Comparison of ENCODE assay signal across 8 cellular contexts in the genomic region with DNA sequence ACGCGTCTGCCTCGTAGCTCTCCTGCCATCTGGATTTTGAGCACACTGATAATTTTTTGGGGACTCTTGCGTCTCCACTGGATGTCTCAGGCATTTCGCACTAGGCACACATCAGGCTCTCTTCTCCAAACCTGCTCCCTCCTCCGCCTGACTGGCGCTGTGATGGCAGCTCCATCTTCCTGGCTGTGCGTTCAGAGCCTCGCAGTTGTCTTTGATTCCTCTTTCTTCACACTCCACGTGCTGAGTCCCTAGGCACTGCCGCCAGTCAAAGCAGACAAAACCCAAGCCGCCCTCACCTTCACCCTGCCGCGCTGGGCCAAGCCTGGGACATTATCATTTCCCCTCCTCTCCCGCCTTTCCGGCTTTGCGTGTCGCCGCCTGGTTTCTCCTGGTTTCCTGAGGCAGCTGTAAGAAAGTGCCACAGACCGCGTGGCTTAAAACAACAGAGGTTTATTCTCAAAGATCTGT. TPM values are rescaled to one million over a fixed set of nuclear protein-coding genes. Genes with fewer than 3 reads are reported as not detected.
A peak's percentile ranks its signal among the peaks of the same experiment; 100 is the strongest.
DNase-seq lines count a peak whose midpoint lies in the region; ATAC-seq, FAIRE-seq and TF ChIP-seq lines count a peak whose summit lies in the region.

No MANE protein-coding gene starts in this region.

- H3K27me3 ChIP-seq in DND-41 (ENCODE audit: insufficient read depth, low read length, poor library complexity) = no peaks in the 10 kb centered on the region
- no peaks in the 10 kb centered on the region for H3K27me3 ChIP-seq in iPS-20b (ENCODE audit: insufficient read depth, low read length)
- no peaks in the 10 kb centered on the region for H3K27me3 ChIP-seq in small intestine (ENCODE audit: control insufficient read depth in 2 of 2, insufficient read depth in 2 of 2, low read length in 2 of 2)

- no peaks in the 10 kb centered on the region for H3K9me3 ChIP-seq in DND-41 (ENCODE audit: insufficient read depth, low read length, severe bottlenecking)
- H3K9me3 ChIP-seq in iPS-20b (ENCODE audit: insufficient read depth, low read depth, low read length) = no peaks in the 10 kb centered on the region
- H3K9me3 ChIP-seq in small intestine (ENCODE audit: control insufficient read depth, low read depth) = no peaks in the 10 kb centered on the region

- peaks cover 42% of the 10 kb centered on the region for H3K36me3 ChIP-seq in DND-41 (ENCODE audit: insufficient read depth, low read length)
- peaks cover 30% of the 10 kb centered on the region for H3K36me3 ChIP-seq in iPS-20b (ENCODE audit: insufficient read depth, low read depth, low read length)
- H3K36me3 ChIP-seq in small intestine (ENCODE audit: control insufficient read depth in 2 of 2, insufficient read depth in 2 of 2, low read length in 2 of 2) = no peaks in the 10 kb centered on the region

- ATAC-seq in DND-41 (ENCODE audit: insufficient read depth, low read depth) (peak; percentile 68), GM19397 (IDR thresholded peaks at IDR 0.05; ENCODE audit: unreplicated experiment) (peak; percentile 32), HG03442 (IDR thresholded peaks at IDR 0.05; ENCODE audit: unreplicated experiment) (peak; percentile 23)

- TF ChIP-seq CTCF in DND-41 (IDR thresholded peaks at IDR 0.05; ENCODE audit: borderline replicate concordance, extremely low read depth, low read length, poor library complexity, severe bottlenecking) = peak; percentile 22
- TF ChIP-seq CTCF in D721Med (IDR thresholded peaks at IDR 0.05; ENCODE audit: insufficient read depth, missing control alignments) = no peak

- H3K9ac ChIP-seq in DND-41 (ENCODE audit: low read depth, low read length) (peak overlapping the region; percentile 95), iPS-20b (ENCODE audit: low read depth, low read length) (peak overlapping the region; percentile 80)

- H3K27ac ChIP-seq in DND-41 (ENCODE audit: low read length) (peak overlapping the region; percentile 87), iPS-20b (ENCODE audit: low read length) (no peak overlapping the region), small intestine (ENCODE audit: low read depth in 1 of 2, low read length in 1 of 2) (peak overlapping the region; percentile 20 to 76)

- FAIRE-seq in small intestine (lab: Jason Lieb, UNC) (no peak), D721Med (lab: Jason Lieb, UNC) (no peak)

- peaks cover 49% of the 10 kb centered on the region for H4K20me1 ChIP-seq in DND-41 (ENCODE audit: insufficient read depth, low read length)

- peak overlapping the region; percentile 99 to 100 for H3K4me3 ChIP-seq in DND-41 (ENCODE audit: low read depth in 1 of 2, low read length in 2 of 2)
- H3K4me3 ChIP-seq in iPS-20b (ENCODE audit: low read length) = peak overlapping the region; percentile 78
- H3K4me3 ChIP-seq in small intestine (ENCODE audit: low read depth in 1 of 2, low read length in 2 of 2) = peak overlapping the region; percentile 86 to 93

- 1% methylated on average over 21 of the region's 21 CpGs for WGBS in small intestine, 3 donors

- peak; percentile 56 for DNase-seq in DND-41
- DNase-seq in astrocyte of the hippocampus (ENCODE audit: low read depth, low spot score) = peak; percentile 57
- DNase-seq in small intestine = peak; percentile 59
- no peak for DNase-seq in D721Med (ENCODE audit: insufficient read length, low spot score)

- H3K4me1 ChIP-seq in DND-41 (ENCODE audit: insufficient read depth, low read length) = peaks cover 50% of the 10 kb centered on the region
- H3K4me1 ChIP-seq in iPS-20b (ENCODE audit: insufficient read depth, low read length) = peaks cover 9% of the 10 kb centered on the region
- H3K4me1 ChIP-seq in small intestine (ENCODE audit: control insufficient read depth in 2 of 2, insufficient read depth in 1 of 2, low read depth in 1 of 2, low read length in 1 of 2) = peaks cover 7 to 10% of the 10 kb centered on the region in 2 donors

- H3K4me2 ChIP-seq in DND-41 (ENCODE audit: insufficient read depth, low read length) = peak overlapping the region; percentile 97

- peaks cover 58% of the 10 kb centered on the region for H3K79me2 ChIP-seq in DND-41 (ENCODE audit: insufficient read depth, low read length)

- H2AFZ ChIP-seq in DND-41 (ENCODE audit: low read depth, low read length) = peak overlapping the region; percentile 96

TF ChIP-seq in PFSK-1, 5 proteins besides CTCF, POLR2A, EP300 and RAD21:
- peak; percentile 81; the same call in 1 of the 2 replicates for TF ChIP-seq SIN3A (IDR thresholded peaks at IDR 0.05; ENCODE audit: borderline replicate concordance, insufficient read depth, low read length)
- TF ChIP-seq POLR2AphosphoS5 (IDR thresholded peaks at IDR 0.05; ENCODE audit: low read depth, low read length) = no peak; the same call in none of the 2 replicates
- TF ChIP-seq REST (IDR thresholded peaks at IDR 0.05; ENCODE audit: insufficient read depth in 1 of 2, low read depth in 2 of 2, low read length in 2 of 2) = no peak
- peak; percentile 73; the same call in 1 of the 2 replicates for TF ChIP-seq TAF1 (IDR thresholded peaks at IDR 0.05; ENCODE audit: borderline replicate concordance, insufficient read depth, low read length)
- TF ChIP-seq FOXP2 (optimal IDR thresholded peaks at IDR 0.05; ENCODE audit: borderline replicate concordance, extremely low read depth, extremely low read length, insufficient read depth) = no peak
TF ChIP-seq in PFSK-1: peak in this region for 2.

RNA-seq across cellular contexts. Expression of gene PSMG4, which starts 0.8 kb away (rescaled TPM):
- polyA plus RNA-seq in PFSK-1 (2012; ENCODE audit: insufficient read length, low read depth) = 140 TPM
- polyA plus RNA-seq in small intestine = 10 to 100 TPM; 24.8 to 43.8 (median 42.0) TPM

RNA-seq across cellular contexts. Expression of gene TUBB2B, which starts 32.1 kb away (rescaled TPM):
- polyA plus RNA-seq in PFSK-1 (2012; ENCODE audit: insufficient read length, low read depth) = 125 TPM
- polyA plus RNA-seq in small intestine = 10 to 100 TPM in 1 of 3 donors, 1 to 10 TPM in 2; 3.4 to 23.1 (median 7.6) TPM
